In the genomic region with DNA sequence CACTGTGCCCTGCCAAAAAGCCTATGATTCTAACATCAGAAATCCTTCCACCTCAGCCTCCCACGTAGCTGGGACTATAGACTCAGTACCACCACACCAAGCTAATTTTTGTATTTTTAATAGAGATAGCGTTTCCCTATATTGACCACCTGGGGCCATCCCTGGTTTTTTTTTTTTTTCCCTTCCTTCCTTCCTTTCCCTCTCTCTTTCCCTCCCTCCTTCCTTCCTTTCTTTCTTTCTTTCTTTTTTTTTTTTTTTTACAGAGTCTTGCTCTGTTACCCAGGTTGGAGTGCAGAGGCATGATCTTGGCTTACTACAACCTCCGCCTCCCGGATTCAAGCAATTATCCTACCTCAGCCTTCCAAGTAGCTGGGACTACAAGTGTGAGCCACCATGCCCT, we compare ENCODE assay signal across 1 cellular context.
TF ChIP-seq lines count a peak whose summit lies in the region.

No MANE protein-coding gene starts in this region.

TF ChIP-seq in H1, 55 proteins besides CTCF, POLR2A, EP300 and RAD21:
- no peak for TF ChIP-seq POU5F1 (IDR thresholded peaks at IDR 0.05; ENCODE audit: low read depth, low read length)
- TF ChIP-seq GABPA (IDR thresholded peaks at IDR 0.05; ENCODE audit: borderline replicate concordance, insufficient read depth, low read length), result no peak
- no peak for TF ChIP-seq GTF2F1 (IDR thresholded peaks at IDR 0.05; ENCODE audit: borderline replicate concordance, low read depth, low read length)
- TF ChIP-seq SIN3A (conservative IDR thresholded peaks at IDR 0.05 in 1 of 2, IDR thresholded peaks at IDR 0.05 in 1 of 2; ENCODE audit: low read depth in 1 of 2, low read length in 2 of 2), result no peak
- no peak for TF ChIP-seq CREB1 (IDR thresholded peaks at IDR 0.05)
- TF ChIP-seq CHD2 (IDR thresholded peaks at IDR 0.05; ENCODE audit: low read length), result no peak
- no peak for TF ChIP-seq NANOG (IDR thresholded peaks at IDR 0.05; ENCODE audit: insufficient read depth, low read depth, low read length, poor library complexity, severe bottlenecking)
- TF ChIP-seq ASH2L (IDR thresholded peaks at IDR 0.05; ENCODE audit: low read length), result no peak
